ENCODE assay signal across 8 cellular contexts in genomic region chr10:45594276-45595157, GRCh38.
A peak's percentile ranks its signal among the peaks of the same experiment; 100 is the strongest.
DNase-seq lines count a peak whose midpoint lies in the region; ATAC-seq and TF ChIP-seq lines count a peak whose summit lies in the region.

No MANE protein-coding gene starts in this region.

- peak; percentile 68 for TF ChIP-seq POLR2A in erythroblast (IDR thresholded peaks at IDR 0.05; ENCODE audit: low read length)

- ATAC-seq in GM21390 (IDR thresholded peaks at IDR 0.05; ENCODE audit: unreplicated experiment) = peak; percentile 95

- peak overlapping the region; percentile 59 for H3K4me3 ChIP-seq in NT2/D1 (ENCODE audit: insufficient read length, low read depth)
- H3K4me3 ChIP-seq in mucosa of rectum (ENCODE audit: low read length in 2 of 2) = peak overlapping the region; percentile 83 to 85

- H3K9ac ChIP-seq in NT2/D1 (ENCODE audit: insufficient read length, low read depth) = peak overlapping the region; percentile 76
- H3K9ac ChIP-seq in mucosa of rectum (ENCODE audit: low read depth in 1 of 2, low read length in 2 of 2) = peak overlapping the region; percentile 70 to 91

- H3K27me3 ChIP-seq in NT2/D1 (ENCODE audit: insufficient read depth, insufficient read length) (peaks cover 21% of the 10 kb centered on the region), mucosa of rectum (ENCODE audit: control insufficient read depth in 2 of 2, insufficient read depth in 2 of 2, low read length in 2 of 2) (no peaks in the 10 kb centered on the region)

- H3K9me3 ChIP-seq in NT2/D1 (ENCODE audit: insufficient read depth, low read length) = no peaks in the 10 kb centered on the region
- no peaks in the 10 kb centered on the region for H3K9me3 ChIP-seq in mucosa of rectum (ENCODE audit: control insufficient read depth in 2 of 2, low read length in 2 of 2)

- H3K36me3 ChIP-seq in NT2/D1 (ENCODE audit: insufficient read depth, insufficient read length, low read length) (no peaks in the 10 kb centered on the region), mucosa of rectum (ENCODE audit: control insufficient read depth in 2 of 2, insufficient read depth in 2 of 2, low read length in 2 of 2) (no peaks in the 10 kb centered on the region)

- DNase-seq in D341Med (ENCODE audit: low spot score) (peak; percentile 99), HUDEP-2 (lab: John Stamatoyannopoulos, UW; ENCODE audit: unreplicated experiment in 76 of 76) (peak in 74 of 76 experiments; percentile 59 to 96 (median 88)), NT2/D1 (ENCODE audit: low read depth, low spot score) (peak; percentile 76), activated T-cell treated with anti-CD3 and anti-CD28 coated beads for 24 hours (ENCODE audit: low read depth) (peak; percentile 85), erythroblast (lab: John Stamatoyannopoulos, UW) (peak; percentile 98)
- DNase-seq in stimulated activated CD8-positive, alpha-beta memory T cell treated with anti-CD3 and anti-CD28 coated beads, Interleukin-4, amount 100 ng/mL, for 4 hours (ENCODE audit: low read depth in 2 of 2, low spot score in 1 of 2) = peak; percentile 56 to 80

- peak overlapping the region; percentile 62 to 76 for H3K27ac ChIP-seq in mucosa of rectum (ENCODE audit: low read depth in 2 of 2, low read length in 2 of 2)

- no peaks in the 10 kb centered on the region for H3K4me1 ChIP-seq in NT2/D1 (ENCODE audit: insufficient read depth, insufficient read length)
- H3K4me1 ChIP-seq in mucosa of rectum (ENCODE audit: control insufficient read depth in 2 of 2, insufficient read depth in 2 of 2, low read length in 2 of 2) = peaks cover 8 to 23% of the 10 kb centered on the region in 2 donors

Comparison
In these comparisons a context has a peak if more than half of its experiments do, and no peak if none do; other contexts are left out.
1. Peak in every context shown above with its lines: DNase-seq, ATAC-seq, H3K4me3 ChIP-seq and H3K27ac ChIP-seq.